9 cellular contexts compared by ENCODE assay signal in the genomic region with DNA sequence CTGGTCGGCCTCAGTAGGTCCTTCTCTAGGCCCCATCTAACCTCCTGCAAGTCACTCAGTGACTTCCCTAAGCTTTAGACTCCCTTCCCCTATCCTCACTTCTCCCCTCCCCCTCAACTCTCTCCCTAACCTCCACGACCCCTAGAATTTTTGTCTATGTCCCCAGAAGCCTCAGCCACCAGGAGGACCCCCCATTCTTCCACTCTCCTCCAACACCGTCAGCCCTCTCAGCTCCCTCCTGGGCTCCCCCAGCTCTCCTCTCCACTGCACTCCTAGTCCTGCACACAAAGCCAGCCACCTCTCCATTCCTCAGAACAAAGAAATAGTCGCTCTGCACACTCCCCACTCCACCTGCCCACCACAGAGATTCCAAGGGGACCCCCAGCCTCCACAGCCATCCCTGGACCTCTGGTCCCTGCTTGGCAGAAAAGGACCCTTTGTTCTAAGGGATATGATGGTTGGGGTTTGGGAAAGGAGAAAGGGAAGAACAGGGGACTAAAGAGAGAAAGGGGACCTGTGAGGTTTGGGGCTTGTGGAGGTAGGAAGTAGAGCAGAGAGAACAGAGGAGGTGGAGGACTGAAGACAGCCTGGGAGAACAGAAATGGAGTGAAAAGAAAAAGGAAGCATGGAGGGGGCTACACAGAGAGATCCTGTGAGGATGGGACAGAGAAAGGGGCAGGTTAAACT. TPM values are rescaled to one million over a fixed set of nuclear protein-coding genes. Genes with fewer than 3 reads are reported as not detected.
DNase-seq lines count a peak whose midpoint lies in the region; ATAC-seq and TF ChIP-seq lines count a peak whose summit lies in the region.
"Had no signal": no experiment of that assay in that cellular context is flagged by ENCODE, and none has a peak within 500 bp of the region (broad histone marks: within the 10 kb centered on the region; RNA-seq: fewer than 3 reads in every experiment).

No MANE protein-coding gene starts in this region.

- TF ChIP-seq CTCF in thyroid gland (IDR thresholded peaks at IDR 0.05): no peak

- H3K9me3 ChIP-seq in thyroid gland: no peaks in the 10 kb centered on the region

- WGBS in thyroid gland, 2 donors: 19 to 24% methylated on average over 4 of the region's 4 CpGs

- H3K27me3 Mint-ChIP-seq in activated T-cell treated with anti-CD3 and anti-CD28 coated beads, Interleukin-2, amount 50 U/mL, for 4 hours (ENCODE audit: low read depth): no peaks in the 10 kb centered on the region
- no peaks in the 10 kb centered on the region for H3K27me3 Mint-ChIP-seq in activated T-helper 2 cell treated with anti-CD3 and anti-CD28 coated beads, Interferon-gamma antibody, Interleukin-2, Interleukin-4, amounts not matched to agents 10 μg/mL and 5 μg/mL and 100 μg/mL, durations not matched to agents 14 hours and 24 hours and 36 hours (ENCODE audit: low read depth)

- TF ChIP-seq POLR2A in thyroid gland (IDR thresholded peaks at IDR 0.05): no peak

- H3K27me3 ChIP-seq in layer of hippocampus (ENCODE audit: control insufficient read depth, insufficient read depth, low read length) (no peaks in the 10 kb centered on the region), thyroid gland (no peaks in the 10 kb centered on the region)

- intact Hi-C loops in activated T-helper 2 cell treated with anti-CD3 and anti-CD28 coated beads, Interferon-gamma antibody, Interleukin-2, Interleukin-4, amounts not matched to agents 10 μg/mL and 5 μg/mL and 100 μg/mL, durations not matched to agents 14 hours and 24 hours and 36 hours (cut with micrococcal nuclease): loop anchor here (1.0 to 10.0 kb wide), 3 partner anchors 29 to 219 kb away; a partner anchor contains a TSS
- intact Hi-C loops in thyroid gland (cut with DNase I): loop anchor here (5.0 kb wide), 1 partner anchor 33 kb away; a partner anchor contains a TSS

- peak overlapping the region in 1 of 3 donors; percentile 90 for H3K4me3 ChIP-seq in thyroid gland (replicated peaks in 1 of 3)

- no peaks in the 10 kb centered on the region for H3K36me3 ChIP-seq in thyroid gland

- H3K27ac ChIP-seq in layer of hippocampus (ENCODE audit: low read depth, low read length): peak overlapping the region; percentile 97
- peak overlapping the region; percentile 94 to 96 (median 96) for H3K27ac ChIP-seq in thyroid gland

- H3K9me3 Mint-ChIP-seq in activated T-cell treated with anti-CD3 and anti-CD28 coated beads, Interleukin-2, amount 50 U/mL, for 4 hours: no peaks in the 10 kb centered on the region
- no peaks in the 10 kb centered on the region for H3K9me3 Mint-ChIP-seq in activated T-helper 2 cell treated with anti-CD3 and anti-CD28 coated beads, Interferon-gamma antibody, Interleukin-2, Interleukin-4, amounts not matched to agents 10 μg/mL and 5 μg/mL and 100 μg/mL, durations not matched to agents 14 hours and 24 hours and 36 hours

- ATAC-seq in activated T-cell treated with anti-CD3 and anti-CD28 coated beads, Interleukin-2, amount 50 U/mL, for 4 hours: no peak

- DNase-seq in activated T-cell treated with anti-CD3 and anti-CD28 coated beads, Interleukin-2, amount 50 U/mL, for 4 hours: no peak
- DNase-seq in activated T-cell treated with anti-CD3 and anti-CD28 coated beads, Interleukin-2, amount 50 U/mL, for 1 hour: no peak
- no peak for DNase-seq in activated T-helper 2 cell treated with anti-CD3 and anti-CD28 coated beads, Interferon-gamma antibody, Interleukin-2, Interleukin-4, amounts not matched to agents 10 μg/mL and 5 μg/mL and 100 μg/mL, durations not matched to agents 14 hours and 24 hours and 36 hours (ENCODE audit: low spot score)
- DNase-seq in thyroid gland (no peak), germinal center (ENCODE audit: low spot score) (no peak), putamen (ENCODE audit: low spot score) (no peak), COLO668 (lab: John Stamatoyannopoulos, UW; ENCODE audit: unreplicated experiment) (no peak)

- H3K36me3 Mint-ChIP-seq in activated T-cell treated with anti-CD3 and anti-CD28 coated beads, Interleukin-2, amount 50 U/mL, for 4 hours (ENCODE audit: insufficient read depth): peaks cover 15% of the 10 kb centered on the region
- H3K36me3 Mint-ChIP-seq in activated T-helper 2 cell treated with anti-CD3 and anti-CD28 coated beads, Interferon-gamma antibody, Interleukin-2, Interleukin-4, amounts not matched to agents 10 μg/mL and 5 μg/mL and 100 μg/mL, durations not matched to agents 14 hours and 24 hours and 36 hours (ENCODE audit: low read depth): peaks cover 63% of the 10 kb centered on the region

- H3K27ac Mint-ChIP-seq in activated T-helper 2 cell treated with anti-CD3 and anti-CD28 coated beads, Interferon-gamma antibody, Interleukin-2, Interleukin-4, amounts not matched to agents 10 μg/mL and 5 μg/mL and 100 μg/mL, durations not matched to agents 14 hours and 24 hours and 36 hours: peak overlapping the region; percentile 95

- peaks cover 75% of the 10 kb centered on the region for H3K4me1 Mint-ChIP-seq in activated T-cell treated with anti-CD3 and anti-CD28 coated beads, Interleukin-2, amount 50 U/mL, for 4 hours (ENCODE audit: low read depth)
- peaks cover 55% of the 10 kb centered on the region for H3K4me1 Mint-ChIP-seq in activated T-helper 2 cell treated with anti-CD3 and anti-CD28 coated beads, Interferon-gamma antibody, Interleukin-2, Interleukin-4, amounts not matched to agents 10 μg/mL and 5 μg/mL and 100 μg/mL, durations not matched to agents 14 hours and 24 hours and 36 hours (ENCODE audit: low read depth)

- H3K4me3 Mint-ChIP-seq in activated T-cell treated with anti-CD3 and anti-CD28 coated beads, Interleukin-2, amount 50 U/mL, for 4 hours: peak overlapping the region; percentile 95
- peak overlapping the region; percentile 95 for H3K4me3 Mint-ChIP-seq in activated T-helper 2 cell treated with anti-CD3 and anti-CD28 coated beads, Interferon-gamma antibody, Interleukin-2, Interleukin-4, amounts not matched to agents 10 μg/mL and 5 μg/mL and 100 μg/mL, durations not matched to agents 14 hours and 24 hours and 36 hours (ENCODE audit: low read depth)

- H3K4me1 ChIP-seq in thyroid gland: peaks cover 83 to 87% of the 10 kb centered on the region in 2 donors

RNA-seq across cellular contexts. Expression of a gene that starts 2.8 kb away (rescaled TPM):
- total RNA-seq in activated T-cell treated with anti-CD3 and anti-CD28 coated beads, Interleukin-2, amount 50 U/mL, for 4 hours: 100 to 1,000 TPM; 144 to 174 (median 149) TPM
- 211 and 216 TPM in 2 replicates for total RNA-seq in activated T-helper 2 cell treated with anti-CD3 and anti-CD28 coated beads, Interferon-gamma antibody, Interleukin-2, Interleukin-4, amounts not matched to agents 10 μg/mL and 5 μg/mL and 100 μg/mL, durations not matched to agents 14 hours and 24 hours and 36 hours
- 10 to 100 TPM; 47.4 to 80.1 (median 66.6) TPM for total RNA-seq in thyroid gland

RNA-seq across cellular contexts. Expression of a gene that starts 34.1 kb away (rescaled TPM):
- not detected for total RNA-seq in activated T-cell treated with anti-CD3 and anti-CD28 coated beads, Interleukin-2, amount 50 U/mL, for 4 hours
- total RNA-seq in activated T-helper 2 cell treated with anti-CD3 and anti-CD28 coated beads, Interferon-gamma antibody, Interleukin-2, Interleukin-4, amounts not matched to agents 10 μg/mL and 5 μg/mL and 100 μg/mL, durations not matched to agents 14 hours and 24 hours and 36 hours: not detected in 2 replicates
- total RNA-seq in thyroid gland: not detected
- total RNA-seq: T-helper 1 cell treated with Interleukin-12 subunit alpha and Interleukin-12 subunit beta and Interleukin-4 antibody, amounts not matched to agents 30 ng/mL and 1 ng/mL, for 36 hours had no signal

RNA-seq across cellular contexts. Expression of a gene that starts 41.3 kb away (rescaled TPM):
- total RNA-seq in activated T-cell treated with anti-CD3 and anti-CD28 coated beads, Interleukin-2, amount 50 U/mL, for 4 hours: 10 to 100 TPM; 32.2 to 38.3 (median 37.9) TPM
- total RNA-seq in activated T-helper 2 cell treated with anti-CD3 and anti-CD28 coated beads, Interferon-gamma antibody, Interleukin-2, Interleukin-4, amounts not matched to agents 10 μg/mL and 5 μg/mL and 100 μg/mL, durations not matched to agents 14 hours and 24 hours and 36 hours: 78.4 and 83.5 TPM in 2 replicates
- 100 to 1,000 TPM in 1 of 4 donors, 10 to 100 TPM in 3; 58.5 to 114 (median 60.6) TPM for total RNA-seq in thyroid gland

RNA-seq across cellular contexts. Expression of a gene that starts 45.2 kb away (rescaled TPM):
- 100 to 1,000 TPM; 167 to 183 (median 173) TPM for total RNA-seq in activated T-cell treated with anti-CD3 and anti-CD28 coated beads, Interleukin-2, amount 50 U/mL, for 4 hours
- 227 and 239 TPM in 2 replicates for total RNA-seq in activated T-helper 2 cell treated with anti-CD3 and anti-CD28 coated beads, Interferon-gamma antibody, Interleukin-2, Interleukin-4, amounts not matched to agents 10 μg/mL and 5 μg/mL and 100 μg/mL, durations not matched to agents 14 hours and 24 hours and 36 hours
- 100 to 1,000 TPM in 3 of 4 donors, 10 to 100 TPM in 1; 78.6 to 193 (median 130) TPM for total RNA-seq in thyroid gland
